17 cellular contexts compared by ENCODE assay signal in the genomic region with DNA sequence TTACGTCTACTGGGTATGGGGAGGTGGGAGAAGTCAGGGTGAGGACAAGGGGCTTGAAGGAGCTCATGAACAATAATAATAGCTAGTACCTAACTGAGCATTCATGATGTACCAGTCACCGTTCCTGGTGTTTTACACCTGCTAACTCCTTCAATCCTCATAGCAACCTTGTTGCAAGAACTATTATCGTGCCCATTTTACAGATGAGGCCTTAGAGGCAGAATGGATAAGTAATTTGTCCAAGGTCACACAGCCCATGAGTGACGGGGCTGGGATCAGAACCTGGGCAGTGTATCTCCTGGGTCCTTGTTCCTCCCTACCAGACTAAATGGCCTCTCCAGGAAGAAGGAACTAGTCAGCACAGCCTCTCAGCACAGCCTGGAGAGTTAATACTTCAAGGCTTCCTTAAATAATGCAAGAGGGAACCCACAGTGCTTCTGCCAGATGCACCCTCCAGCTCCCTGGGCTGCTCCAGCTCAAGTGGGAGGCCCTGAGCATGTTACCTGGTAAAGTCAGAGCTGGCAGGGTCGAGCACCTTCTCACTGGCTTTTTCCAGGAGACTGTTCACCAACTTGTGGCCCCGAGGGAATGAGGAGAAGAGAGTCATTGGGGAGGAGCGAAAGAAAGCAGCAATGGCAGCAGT. TPM values are rescaled to one million over a fixed set of nuclear protein-coding genes. Genes with fewer than 3 reads are reported as not detected.
A peak's percentile ranks its signal among the peaks of the same experiment; 100 is the strongest.
DNase-seq lines count a peak whose midpoint lies in the region; ATAC-seq, FAIRE-seq and TF ChIP-seq lines count a peak whose summit lies in the region.
"Had no signal": no experiment of that assay in that cellular context is flagged by ENCODE, and none has a peak within 500 bp of the region (broad histone marks: within the 10 kb centered on the region; RNA-seq: fewer than 3 reads in every experiment).

No MANE protein-coding gene starts in this region.

- H3K27ac ChIP-seq in lung (ENCODE audit: low read depth in 1 of 2, low read length in 1 of 2) (peak overlapping the region in 1 of 2 donors; percentile 76), upper lobe of right lung (peak overlapping the region; percentile 8)
- H3K27ac ChIP-seq: 22Rv1 had no signal

- intact Hi-C loops in upper lobe of right lung (cut with DNase I), result no loop called here

- FAIRE-seq in bronchial epithelial cell (lab: Jason Lieb, UNC), result peak; percentile 66

- TF ChIP-seq CTCF in bronchial epithelial cell (IDR thresholded peaks at IDR 0.05; ENCODE audit: insufficient read depth, low read length, severe bottlenecking), result no peak
- no peak for TF ChIP-seq CTCF in lung (IDR thresholded peaks at IDR 0.05; ENCODE audit: control extremely low read depth, extremely low read depth)
- no peak for TF ChIP-seq CTCF in upper lobe of right lung (IDR thresholded peaks at IDR 0.05)

- ATAC-seq in lung (ENCODE audit: insufficient read depth, low FRiP score) (peak; percentile 38), upper lobe of right lung (peak; percentile 82), GM21528 (IDR thresholded peaks at IDR 0.05; ENCODE audit: low FRiP score, unreplicated experiment) (no peak), GM19328 (IDR thresholded peaks at IDR 0.05; ENCODE audit: unreplicated experiment) (no peak)

- DNase-seq in SIG-M5 treated with dmso at 0.1 percent for 504 hours (lab: John Stamatoyannopoulos, UW; ENCODE audit: unreplicated experiment), result peak; percentile 3
- no peak for DNase-seq in SIG-M5 (lab: John Stamatoyannopoulos, UW)
- DNase-seq in bronchial epithelial cell (ENCODE audit: low read depth), result no peak
- peak; percentile 53 for DNase-seq in lung (ENCODE audit: low spot score)
- peak; percentile 79 for DNase-seq in upper lobe of right lung
- no peak for DNase-seq in GOT3 (lab: John Stamatoyannopoulos, UW)
- DNase-seq: C1 segment of cervical spinal cord, Caco-2, NCI-H146, NCI-H2081 treated with DMSO at 0.1 percent for 48 hours, NCI-H2227 treated with DMSO at 0.1 percent for 48 hours, NCI-H526 treated with DMSO at 0.1 percent for 48 hours, RPMI8226 had no signal

- peaks cover 40% of the 10 kb centered on the region for H3K36me3 ChIP-seq in bronchial epithelial cell (ENCODE audit: control insufficient read depth, insufficient read depth, low read length)
- H3K36me3 ChIP-seq in lung (ENCODE audit: control insufficient read depth in 2 of 2, insufficient read depth in 2 of 2, low read length in 2 of 2), result peaks cover 34 to 54% of the 10 kb centered on the region in 2 donors
- H3K36me3 ChIP-seq in upper lobe of right lung, result peaks cover 25% of the 10 kb centered on the region

- H3K4me3 ChIP-seq in bronchial epithelial cell (ENCODE audit: low read depth, low read length), result no peak overlapping the region
- H3K4me3 ChIP-seq in lung, result no peak overlapping the region
- no peak overlapping the region for H3K4me3 ChIP-seq in upper lobe of right lung
- H3K4me3 ChIP-seq: HAP-1 had no signal

- H3K9me3 ChIP-seq in lung (ENCODE audit: control insufficient read depth in 2 of 2, insufficient read depth in 1 of 2, low read length in 1 of 2) (peaks cover 0 to 3% of the 10 kb centered on the region in 2 donors), upper lobe of right lung (no peaks in the 10 kb centered on the region)
- H3K9me3 ChIP-seq: Caco-2, HAP-1 had no signal

- H3K27me3 ChIP-seq in bronchial epithelial cell (ENCODE audit: control insufficient read depth, insufficient read depth, low read length), result no peaks in the 10 kb centered on the region
- H3K27me3 ChIP-seq in lung (ENCODE audit: control insufficient read depth, insufficient read depth), result no peaks in the 10 kb centered on the region
- H3K27me3 ChIP-seq in upper lobe of right lung, result no peaks in the 10 kb centered on the region

- H3K4me1 ChIP-seq in lung (ENCODE audit: control insufficient read depth in 2 of 2, insufficient read depth in 2 of 2, low read length in 2 of 2) (peaks cover 0 to 1% of the 10 kb centered on the region in 2 donors), upper lobe of right lung (no peaks in the 10 kb centered on the region)
- H3K4me1 ChIP-seq: Caco-2, HAP-1 had no signal

- WGBS in lung, 2 donors, result 79 to 90% methylated on average over 7 of the region's 7 CpGs

RNA-seq across cellular contexts. Expression of a gene that starts 28.8 kb away (rescaled TPM):
- total RNA-seq in bronchial epithelial cell, result 28.0 and 35.3 TPM in 2 replicates
- total RNA-seq in lung, result 10 to 100 TPM; 12.7 to 44.2 TPM
- polyA plus RNA-seq in lung, result 10 to 100 TPM; 18.9 to 24.6 TPM
- total RNA-seq in upper lobe of right lung, result 23.7 TPM

RNA-seq across cellular contexts. Expression of a gene that starts 37.8 kb away (rescaled TPM):
- total RNA-seq in bronchial epithelial cell (8.2 and 11.3 TPM in 2 replicates), lung (10 to 100 TPM; 12.5 to 22.0 TPM), upper lobe of right lung (20.4 TPM)
- 10 to 100 TPM in 1 of 2 donors, 1 to 10 TPM in 1; 7.0 to 25.9 TPM for polyA plus RNA-seq in lung

RNA-seq across cellular contexts. Expression of a gene that starts 53.3 kb away (rescaled TPM):
- total RNA-seq in bronchial epithelial cell (1.5 and 1.6 TPM in 2 replicates), lung (10 to 100 TPM in 1 of 2 donors, 1 to 10 TPM in 1; 4.0 to 10.9 TPM), upper lobe of right lung (10.4 TPM)
- 10 to 100 TPM in 1 of 2 donors, 1 to 10 TPM in 1; 2.3 to 14.3 TPM for polyA plus RNA-seq in lung

RNA-seq across cellular contexts. Expression of a gene that starts 53.6 kb away (rescaled TPM):
- 404 and 490 TPM in 2 replicates for total RNA-seq in bronchial epithelial cell
- 100 to 1,000 TPM in 1 of 2 donors, 10 to 100 TPM in 1; 81.2 to 192 TPM for total RNA-seq in lung
- polyA plus RNA-seq in lung, result 100 to 1,000 TPM in 1 of 2 donors, 10 to 100 TPM in 1; 49.1 to 280 TPM
- 139 TPM for total RNA-seq in upper lobe of right lung

Comparison
In these comparisons a context has a peak if more than half of its experiments do, and no peak if none do; other contexts are left out.
1. DNase-seq: peak in SIG-M5 treated with dmso at 0.1 percent for 504 hours (single experiment), lung (single experiment) and upper lobe of right lung (single experiment); none in SIG-M5 (single experiment), bronchial epithelial cell (single experiment) and GOT3 (single experiment).
2. ATAC-seq: peak in lung (single experiment) and upper lobe of right lung (single experiment); none in GM21528 (single experiment) and GM19328 (single experiment).